Comparison of ENCODE assay signal across 12 cellular contexts in the genomic region with DNA sequence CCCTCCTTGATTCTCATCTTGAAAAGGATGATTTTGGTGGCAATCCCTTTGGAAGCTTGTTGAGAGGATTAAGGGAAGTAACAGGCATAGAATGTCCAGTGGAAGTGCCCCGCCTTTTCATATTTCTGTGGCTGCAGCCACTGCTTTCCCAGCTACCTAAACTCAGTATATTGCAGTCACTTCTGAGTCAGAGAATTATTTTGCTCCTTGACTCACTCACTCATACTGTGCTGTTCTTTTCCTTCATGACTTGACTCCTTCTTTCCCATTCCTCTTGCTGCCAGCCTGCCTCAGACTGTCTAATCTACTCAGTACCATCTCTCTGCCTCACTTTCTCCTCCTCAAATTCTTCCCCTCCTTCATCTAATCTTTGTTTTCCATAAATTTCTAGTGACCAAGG. TPM values are rescaled to one million over a fixed set of nuclear protein-coding genes. Genes with fewer than 3 reads are reported as not detected.
DNase-seq lines count a peak whose midpoint lies in the region; ATAC-seq, FAIRE-seq and TF ChIP-seq lines count a peak whose summit lies in the region.
"Had no signal": no experiment of that assay in that cellular context is flagged by ENCODE, and none has a peak within 500 bp of the region (broad histone marks: within the 10 kb centered on the region; RNA-seq: fewer than 3 reads in every experiment).

No MANE protein-coding gene starts in this region.

- no peaks in the 10 kb centered on the region for H3K36me3 Mint-ChIP-seq in osteocyte (ENCODE audit: unreplicated experiment)
- H3K36me3 Mint-ChIP-seq in activated CD8-positive, alpha-beta T cell treated with anti-CD3 and anti-CD28 coated beads for 36 hours (ENCODE audit: low read depth), result no peaks in the 10 kb centered on the region

- H3K27me3 ChIP-seq in PC-3 (ENCODE audit: low read length) (no peaks in the 10 kb centered on the region), endothelial cell of umbilical vein (ENCODE audit: control insufficient read depth in 2 of 2, insufficient read depth in 2 of 2, low read length in 2 of 2) (no peaks in the 10 kb centered on the region)

- peak; percentile 57 for FAIRE-seq in endothelial cell of umbilical vein (lab: Jason Lieb, UNC)
- FAIRE-seq: endometrium had no signal

- H3K4me1 ChIP-seq in PC-3 (ENCODE audit: insufficient read depth, low read length), result peaks cover 24% of the 10 kb centered on the region
- H3K4me1 ChIP-seq in endothelial cell of umbilical vein (ENCODE audit: control insufficient read depth, extremely low read depth, insufficient read depth, low read length), result no peaks in the 10 kb centered on the region
- H3K4me1 ChIP-seq in OCI-LY7 (ENCODE audit: insufficient read depth, low read length, poor library complexity, severe bottlenecking), result no peaks in the 10 kb centered on the region

- dilution Hi-C loops in endothelial cell of umbilical vein (cut with MboI; ENCODE audit: extremely low pct_ligation_motif_present, low sequenced_read_pairs), result no loop called here

- H3K9me3 ChIP-seq in PC-3 (ENCODE audit: low read length) (no peaks in the 10 kb centered on the region), endothelial cell of umbilical vein (replicated peaks; ENCODE audit: control insufficient read depth, insufficient read depth, low read length) (no peaks in the 10 kb centered on the region), OCI-LY7 (ENCODE audit: low read length) (no peaks in the 10 kb centered on the region)

- no peaks in the 10 kb centered on the region for H3K9me3 Mint-ChIP-seq in osteocyte (ENCODE audit: unreplicated experiment)
- no peaks in the 10 kb centered on the region for H3K9me3 Mint-ChIP-seq in activated CD8-positive, alpha-beta T cell treated with anti-CD3 and anti-CD28 coated beads for 36 hours

- CTCF ChIA-PET in PC-3 (lab: Charles Lee), result no interaction called here
- CTCF ChIA-PET in endothelial cell of umbilical vein (lab: Charles Lee), result interaction anchor here (1.2 to 4.3 kb wide), 7 partner anchors 12 to 391 kb away, joined by 4 to 27 read pairs (median 6); a partner anchor contains a TSS
- CTCF ChIA-PET in OCI-LY7 (lab: Charles Lee; ENCODE audit: unreplicated experiment), result no interaction called here
- CTCF ChIA-PET in activated CD8-positive, alpha-beta T cell treated with anti-CD3 and anti-CD28 coated beads for 36 hours (lab: Charles Lee), result interaction anchor here (0.6 to 0.7 kb wide), 3 partner anchors 180 to 502 kb away, joined by 3 to 4 read pairs (median 3); no protein-coding TSS in a partner anchor

- H3K27ac ChIP-seq in PC-3 (ENCODE audit: low read length) (peak overlapping the region; percentile 49), endothelial cell of umbilical vein (ENCODE audit: insufficient read depth, low read depth, low read length) (no peak overlapping the region), OCI-LY7 (ENCODE audit: low read depth, low read length, poor library complexity, severe bottlenecking) (no peak overlapping the region)

- H3K9ac ChIP-seq in PC-3 (ENCODE audit: low read length) (no peak overlapping the region), endothelial cell of umbilical vein (replicated peaks; ENCODE audit: extremely low read depth, insufficient read depth, low read length) (no peak overlapping the region)

- BruUV-seq in PC-3 (replicated peaks; lab: Mats Ljungman, UMichigan) (no TSS peak), endothelial cell of umbilical vein (replicated peaks; lab: Mats Ljungman, UMichigan) (no TSS peak), OCI-LY7 (replicated peaks; lab: Mats Ljungman, UMichigan) (no TSS peak)

- no peak overlapping the region for H2AFZ ChIP-seq in PC-3 (ENCODE audit: low read length)
- H2AFZ ChIP-seq in endothelial cell of umbilical vein (ENCODE audit: low read depth, low read length), result peak overlapping the region; percentile 14
- H2AFZ ChIP-seq in OCI-LY7 (ENCODE audit: low read length), result no peak overlapping the region

- no peaks in the 10 kb centered on the region for H3K9me1 ChIP-seq in endothelial cell of umbilical vein (replicated peaks; ENCODE audit: control insufficient read depth, extremely low read depth, insufficient read depth, low read length)

- no peaks in the 10 kb centered on the region for H3K36me3 ChIP-seq in PC-3 (ENCODE audit: low read depth, low read length)
- peaks cover 0 to 12% of the 10 kb centered on the region in 2 experiments for H3K36me3 ChIP-seq in endothelial cell of umbilical vein (ENCODE audit: control insufficient read depth in 2 of 2, extremely low read depth in 1 of 2, insufficient read depth in 2 of 2, low read length in 2 of 2)
- H3K36me3 ChIP-seq in OCI-LY7 (ENCODE audit: insufficient read depth, low read length), result no peaks in the 10 kb centered on the region

- H3K27ac Mint-ChIP-seq in osteocyte (ENCODE audit: unreplicated experiment), result peak overlapping the region; percentile 81
- no peak overlapping the region for H3K27ac Mint-ChIP-seq in activated CD8-positive, alpha-beta T cell treated with anti-CD3 and anti-CD28 coated beads for 36 hours

- H3K27me3 Mint-ChIP-seq in osteocyte (ENCODE audit: unreplicated experiment), result no peaks in the 10 kb centered on the region
- peaks cover 3% of the 10 kb centered on the region for H3K27me3 Mint-ChIP-seq in activated CD8-positive, alpha-beta T cell treated with anti-CD3 and anti-CD28 coated beads for 36 hours

- DNase-seq in H4 (ENCODE audit: low spot score) (peak; percentile 7), PC-3 (peak; percentile 71), endothelial cell of umbilical vein (ENCODE audit: low read depth, low spot score) (peak; percentile 35), osteocyte (ENCODE audit: extremely low spot score, unreplicated experiment) (no peak), OCI-LY7 (ENCODE audit: low spot score) (no peak), DMS79 treated with DMSO at 0.1 percent for 48 hours (lab: John Stamatoyannopoulos, UW) (no peak)
- DNase-seq in activated CD8-positive, alpha-beta T cell treated with anti-CD3 and anti-CD28 coated beads for 36 hours, result no peak
- DNase-seq: activated CD4-positive, alpha-beta T cell treated with anti-CD3 and anti-CD28 coated beads for 48 hours; activated naive CD4-positive, alpha-beta T cell treated with anti-CD3 and anti-CD28 coated beads, Interleukin-2, amount 50 U/mL, for 16 hours; NCI-H1417 had no signal

- H3K9me2 ChIP-seq in PC-3 (replicated peaks; ENCODE audit: low read length) (no peaks in the 10 kb centered on the region), OCI-LY7 (ENCODE audit: insufficient read depth, low read length) (no peaks in the 10 kb centered on the region)

- H3K79me2 ChIP-seq in PC-3 (ENCODE audit: low read length) (no peaks in the 10 kb centered on the region), endothelial cell of umbilical vein (ENCODE audit: control insufficient read depth, insufficient read depth, low read length) (no peaks in the 10 kb centered on the region), OCI-LY7 (ENCODE audit: insufficient read depth, low read depth, low read length) (no peaks in the 10 kb centered on the region)

- no peak for TF ChIP-seq POLR2A in endothelial cell of umbilical vein (IDR thresholded peaks at IDR 0.05; ENCODE audit: low read depth, low read length)

- H3K4me2 ChIP-seq in PC-3 (ENCODE audit: low read length) (peak overlapping the region; percentile 54; the same call in 1 of the 2 replicates), endothelial cell of umbilical vein (ENCODE audit: insufficient read depth, low read length) (no peak overlapping the region), OCI-LY7 (ENCODE audit: low read length) (no peak overlapping the region)

- H4K20me1 ChIP-seq in PC-3 (ENCODE audit: low read length) (no peaks in the 10 kb centered on the region), endothelial cell of umbilical vein (replicated peaks; ENCODE audit: control insufficient read depth, extremely low read depth, insufficient read depth, low read length) (no peaks in the 10 kb centered on the region), OCI-LY7 (ENCODE audit: insufficient read depth, low read length) (no peaks in the 10 kb centered on the region)

- intact Hi-C loops in PC-3 (cut with micrococcal nuclease), result loop anchor here (2.0 kb wide), 1 partner anchor 23 kb away; no protein-coding TSS in a partner anchor
- intact Hi-C loops in endothelial cell of umbilical vein (cut with micrococcal nuclease), result no loop called here
- intact Hi-C loops in OCI-LY7 (cut with micrococcal nuclease; ENCODE audit: unreplicated experiment), result no loop called here
- intact Hi-C loops in activated CD8-positive, alpha-beta T cell treated with anti-CD3 and anti-CD28 coated beads for 36 hours (cut with micrococcal nuclease), result no loop called here

- no peak for TF ChIP-seq CTCF in PC-3 (conservative IDR thresholded peaks at IDR 0.05; ENCODE audit: low read depth, low read length)
- TF ChIP-seq CTCF in endothelial cell of umbilical vein (IDR thresholded peaks at IDR 0.05; ENCODE audit: extremely low read depth in 1 of 2, insufficient read depth in 1 of 2, low read depth in 1 of 2, low read length in 2 of 2), result no peak
- TF ChIP-seq CTCF in osteocyte (IDR thresholded peaks at IDR 0.05), result no peak
- TF ChIP-seq CTCF in OCI-LY7 (conservative IDR thresholded peaks at IDR 0.05; ENCODE audit: low read length), result no peak
- no peak for TF ChIP-seq CTCF in activated CD8-positive, alpha-beta T cell treated with anti-CD3 and anti-CD28 coated beads for 36 hours (IDR thresholded peaks at IDR 0.05)

- ATAC-seq in PC-3 (peak; percentile 95), HG02588 (IDR thresholded peaks at IDR 0.05; ENCODE audit: unreplicated experiment) (no peak)
- ATAC-seq in activated CD8-positive, alpha-beta T cell treated with anti-CD3 and anti-CD28 coated beads for 36 hours, result no peak

- POLR2A ChIA-PET in PC-3 (lab: Charles Lee; ENCODE audit: unreplicated experiment), result no interaction called here
- POLR2A ChIA-PET in endothelial cell of umbilical vein (lab: Charles Lee), result no interaction called here
- POLR2A ChIA-PET in OCI-LY7 (lab: Charles Lee), result no interaction called here
- POLR2A ChIA-PET in activated CD8-positive, alpha-beta T cell treated with anti-CD3 and anti-CD28 coated beads for 36 hours (lab: Charles Lee), result no interaction called here

- H3K4me3 ChIP-seq in PC-3 (ENCODE audit: low read length) (no peak overlapping the region), endothelial cell of umbilical vein (replicated peaks in 1 of 3; ENCODE audit: insufficient read depth in 1 of 3, low read depth in 1 of 3, low read length in 3 of 3) (no peak overlapping the region), OCI-LY7 (ENCODE audit: low read depth, low read length, poor library complexity, severe bottlenecking) (no peak overlapping the region)

- no peaks in the 10 kb centered on the region for H3F3A ChIP-seq in PC-3 (ENCODE audit: low read length, unreplicated experiment)

- peaks cover 17% of the 10 kb centered on the region for H3K4me1 Mint-ChIP-seq in osteocyte (ENCODE audit: unreplicated experiment)
- H3K4me1 Mint-ChIP-seq in activated CD8-positive, alpha-beta T cell treated with anti-CD3 and anti-CD28 coated beads for 36 hours (ENCODE audit: low read depth), result peaks cover 4% of the 10 kb centered on the region

- no peak overlapping the region for H3K4me3 Mint-ChIP-seq in osteocyte (ENCODE audit: unreplicated experiment)
- H3K4me3 Mint-ChIP-seq in activated CD8-positive, alpha-beta T cell treated with anti-CD3 and anti-CD28 coated beads for 36 hours, result no peak overlapping the region

RNA-seq across cellular contexts. Expression of a gene that starts 26.5 kb away (rescaled TPM):
- 35.3 and 42.5 TPM in 2 replicates for total RNA-seq in H4 (2014; rRNA removed; shearing (Covaris generic))
- total RNA-seq in PC-3 (2014; rRNA removed) (487 and 769 TPM in 2 replicates), endothelial cell of umbilical vein (42.5 and 50.6 TPM in 2 replicates), osteocyte (83.9 and 89.5 TPM in 2 replicates), OCI-LY7 (2022) (71.8 and 77.6 TPM in 2 replicates)
- 38.4 and 68.2 TPM in 2 replicates for polyA plus RNA-seq in endothelial cell of umbilical vein
- polyA plus RNA-seq in endothelial cell of umbilical vein (2011; cell fraction: cytosol; rRNA removed), result 42.5 and 67.4 TPM in 2 replicates
- 34.7 and 45.1 TPM in 2 replicates for polyA plus RNA-seq in endothelial cell of umbilical vein (2011; cell fraction: nucleus; rRNA removed)
- polyA plus RNA-seq in endothelial cell of umbilical vein (2012), result 24.9 and 27.9 TPM in 2 replicates
- polyA minus RNA-seq in endothelial cell of umbilical vein, result 46.0 and 74.4 TPM in 2 replicates
- polyA minus RNA-seq in endothelial cell of umbilical vein (2011; cell fraction: cytosol; rRNA and poly(A)+ RNA removed), result 80.5 TPM
- 42.3 and 67.3 TPM in 2 replicates for polyA minus RNA-seq in endothelial cell of umbilical vein (2011; cell fraction: nucleus; rRNA and poly(A)+ RNA removed)
- 154 and 264 TPM in 2 replicates for total RNA-seq in OCI-LY7 (2014; rRNA removed; shearing (Covaris generic))
- 10 to 100 TPM; 72.5 to 85.0 TPM for total RNA-seq in activated CD8-positive, alpha-beta T cell treated with anti-CD3 and anti-CD28 coated beads for 36 hours

Comparison
In these comparisons a context has a peak if more than half of its experiments do, and no peak if none do; other contexts are left out.
1. DNase-seq: peak in H4 (single experiment), PC-3 (single experiment) and endothelial cell of umbilical vein (single experiment); none in osteocyte (single experiment), OCI-LY7 (single experiment), DMS79 treated with DMSO at 0.1 percent for 48 hours (single experiment) and activated CD8-positive, alpha-beta T cell treated with anti-CD3 and anti-CD28 coated beads for 36 hours (single experiment).
2. CTCF ChIA-PET loops: an anchor here in endothelial cell of umbilical vein (1.2 to 4.3 kb wide) and activated CD8-positive, alpha-beta T cell treated with anti-CD3 and anti-CD28 coated beads for 36 hours (0.6 to 0.7 kb wide); none called in PC-3 and OCI-LY7.